8 cellular contexts compared by ENCODE assay signal in genomic region chr15:76057332-76058000, GRCh38. TPM values are rescaled to one million over a fixed set of nuclear protein-coding genes. Genes with fewer than 3 reads are reported as not detected.
DNase-seq lines count a peak whose midpoint lies in the region; ATAC-seq and TF ChIP-seq lines count a peak whose summit lies in the region.

No MANE protein-coding gene starts in this region.

- TF ChIP-seq POLR2A in erythroblast (IDR thresholded peaks at IDR 0.05; ENCODE audit: low read length), result no peak

- H3K9me3 Mint-ChIP-seq in osteocyte (ENCODE audit: unreplicated experiment), result no peaks in the 10 kb centered on the region

- no peak overlapping the region for H3K27ac Mint-ChIP-seq in osteocyte (ENCODE audit: unreplicated experiment)

- peak; percentile 81 for TF ChIP-seq CTCF in osteocyte (IDR thresholded peaks at IDR 0.05)

- DNase-seq in NCI-H446 (lab: John Stamatoyannopoulos, UW) (peak; percentile 1 to 34), NCI-H446 treated with DMSO at 0.1 percent for 48 hours (lab: John Stamatoyannopoulos, UW) (no peak), M059J (ENCODE audit: low read depth) (peak; percentile 29), erythroblast (lab: John Stamatoyannopoulos, UW) (peak; percentile 46 to 67), osteocyte (ENCODE audit: extremely low spot score, unreplicated experiment) (no peak), NCI-H510A treated with DMSO at 0.1 percent for 48 hours (lab: John Stamatoyannopoulos, UW) (no peak)
- peak; percentile 61 for DNase-seq in activated CD4-positive, alpha-beta T cell treated with anti-CD3 and anti-CD28 coated beads for 48 hours

- no peaks in the 10 kb centered on the region for H3K36me3 Mint-ChIP-seq in osteocyte (ENCODE audit: unreplicated experiment)

- peak overlapping the region; percentile 24 for H3K4me3 Mint-ChIP-seq in osteocyte (ENCODE audit: unreplicated experiment)

- peaks cover 7% of the 10 kb centered on the region for H3K4me1 Mint-ChIP-seq in osteocyte (ENCODE audit: unreplicated experiment)

- ATAC-seq in GM21576 (IDR thresholded peaks at IDR 0.05; ENCODE audit: unreplicated experiment), result peak; percentile 25

- peaks cover 67% of the 10 kb centered on the region for H3K27me3 Mint-ChIP-seq in osteocyte (ENCODE audit: unreplicated experiment)

RNA-seq across cellular contexts. Expression of gene TMEM266, which starts 2.3 kb away (rescaled TPM):
- total RNA-seq in M059J (2014; rRNA removed; shearing (Covaris generic)), result not detected in 2 replicates
- total RNA-seq in osteocyte, result not detected in 2 replicates

RNA-seq across cellular contexts. Expression of gene NRG4, which starts 45.2 kb away (rescaled TPM):
- not detected in 2 replicates for total RNA-seq in M059J (2014; rRNA removed; shearing (Covaris generic))
- total RNA-seq in osteocyte, result not detected in 2 replicates

Comparison
In these comparisons a context has a peak if more than half of its experiments do, and no peak if none do; other contexts are left out.
1. DNase-seq: peak in NCI-H446 (2 of 2), M059J (single experiment), activated CD4-positive, alpha-beta T cell treated with anti-CD3 and anti-CD28 coated beads for 48 hours (single experiment) and erythroblast (2 of 2); none in NCI-H446 treated with DMSO at 0.1 percent for 48 hours (single experiment), osteocyte (single experiment) and NCI-H510A treated with DMSO at 0.1 percent for 48 hours (single experiment).